Comparison of ENCODE assay signal across 28 cellular contexts in genomic region chr22:28948404-28948803, GRCh38.
"Had no signal": no experiment of that assay in that cellular context is flagged by ENCODE, and none has a peak within 500 bp of the region (broad histone marks: within the 10 kb centered on the region; RNA-seq: fewer than 3 reads in every experiment).

No MANE protein-coding gene starts in this region.

- ATAC-seq: activated naive CD8-positive, alpha-beta T cell treated with anti-CD3 and anti-CD28 coated beads, Interleukin-2, amount 50 U/mL, for 24 hours; esophagus mucosa; heart left ventricle; left ventricle myocardium superior; naive thymus-derived CD8-positive, alpha-beta T cell; sciatic nerve; stimulated activated effector memory CD8-positive, alpha-beta T cell treated with anti-CD3 and anti-CD28 coated beads, Interleukin-12 subunit alpha, Interleukin-12 subunit beta, amount 100 ng/mL, for 72 hours had no signal

- H3K4me3 ChIP-seq: heart left ventricle, skin epidermis, thoracic aorta had no signal

- H3K9me3 ChIP-seq: thoracic aorta had no signal

- FAIRE-seq: kidney, urothelium cell line had no signal

- H3K27ac ChIP-seq: heart left ventricle, skin epidermis, thoracic aorta had no signal

- H3K36me3 ChIP-seq: heart left ventricle, thoracic aorta had no signal

- DNase-seq: activated CD4-positive, alpha-beta memory T cell treated with anti-CD3 and anti-CD28 coated beads, Interleukin-2, amount 10 ng/mL, durations not matched to agents 7 days and 5 days; activated CD4-positive, alpha-beta T cell treated with anti-CD3 and anti-CD28 coated beads for 1 hour; activated CD4-positive, alpha-beta T cell treated with anti-CD3 and anti-CD28 coated beads, Interleukin-2, amount 10 ng/mL, durations not matched to agents 7 days and 5 days; activated naive CD8-positive, alpha-beta T cell treated with anti-CD3 and anti-CD28 coated beads, Interleukin-2, amount 50 U/mL, for 24 hours; activated T-cell treated with anti-CD3 and anti-CD28 coated beads, Interleukin-2, amount 50 U/mL, for 48 hours; amygdala; caudate nucleus; cortex of kidney; endodermal cell; foreskin fibroblast; heart left ventricle; hypothalamus; immature natural killer cell; kidney; left ventricle myocardium superior; mammary epithelial cell; naive thymus-derived CD8-positive, alpha-beta T cell; occipital lobe; posterior cingulate gyrus; stimulated activated CD4-positive, alpha-beta T cell treated with anti-CD3 and anti-CD28 coated beads, Interleukin-4, amount 100 ng/mL, for 24 hours; T-helper 2 cell; trophoblast cell had no signal
